10 cellular contexts compared by ENCODE assay signal in genomic region chr2:131363703-131364186, GRCh38. TPM values are rescaled to one million over a fixed set of nuclear protein-coding genes. Genes with fewer than 3 reads are reported as not detected.
DNase-seq lines count a peak whose midpoint lies in the region; ATAC-seq and TF ChIP-seq lines count a peak whose summit lies in the region.
"Not testable (repeated sequence)": the region's sequence is repeated elsewhere in the genome, so short reads cannot be mapped to it uniquely, and the experiment has no call there.
"Had no signal": no experiment of that assay in that cellular context is flagged by ENCODE, and none has a peak within 500 bp of the region (broad histone marks: within the 10 kb centered on the region; RNA-seq: fewer than 3 reads in every experiment).

Gene RAB6D, minus strand, starts transcription at chr2:131364168. Its CDS starts 448 bp downstream, at chr2:131363720.

- not testable (repeated sequence) for H4K20me1 ChIP-seq in osteoblast (ENCODE audit: insufficient read depth, low read length)

- H3K27ac ChIP-seq in body of pancreas; foreskin keratinocyte; osteoblast (ENCODE audit: low read depth, low read length); suprapubic skin: not testable (repeated sequence)

- H3K27ac Mint-ChIP-seq in Calu3 (ENCODE audit: unreplicated experiment); activated B cell treated with CpG ODN at 0.5 μM for 24 hours: not testable (repeated sequence)

- not testable (repeated sequence) for H3K36me3 Mint-ChIP-seq in Calu3 (ENCODE audit: insufficient read depth, unreplicated experiment); activated B cell treated with CpG ODN at 0.5 μM for 24 hours (ENCODE audit: low read depth)

- peak within 1 kb of the TSS; percentile 51 for H3K4me2 ChIP-seq in osteoblast (ENCODE audit: insufficient read depth, low read length)

- not testable (repeated sequence) for TF ChIP-seq CTCF in Calu3 (IDR thresholded peaks at IDR 0.05; ENCODE audit: unreplicated experiment); activated B cell treated with CpG ODN at 0.5 μM for 24 hours (IDR thresholded peaks at IDR 0.05); body of pancreas (IDR thresholded peaks at IDR 0.05); foreskin keratinocyte (conservative IDR thresholded peaks at IDR 0.05); osteoblast (IDR thresholded peaks at IDR 0.05; ENCODE audit: extremely low read depth, low read depth, low read length); suprapubic skin (IDR thresholded peaks at IDR 0.05)

- intact Hi-C loops in Calu3 (cut with micrococcal nuclease; ENCODE audit: unreplicated experiment); activated B cell treated with CpG ODN at 0.5 μM for 24 hours (cut with micrococcal nuclease); body of pancreas (cut with DNase I): not testable (repeated sequence)

- H2AFZ ChIP-seq in osteoblast (ENCODE audit: low read length) = not testable (repeated sequence)

- not testable (repeated sequence) for H3K4me1 Mint-ChIP-seq in Calu3 (ENCODE audit: low read depth, unreplicated experiment); activated B cell treated with CpG ODN at 0.5 μM for 24 hours

- H3K27me3 ChIP-seq in body of pancreas; osteoblast (ENCODE audit: insufficient read depth, low read length): not testable (repeated sequence)
- H3K27me3 ChIP-seq in foreskin keratinocyte (peaks cover 28% of the 10 kb centered on the region), suprapubic skin (peaks cover 58% of the 10 kb centered on the region)

- not testable (repeated sequence) for H3K36me3 ChIP-seq in body of pancreas (replicated peaks in 1 of 2; ENCODE audit: insufficient read depth in 1 of 2, low read depth in 2 of 2); osteoblast (ENCODE audit: insufficient read depth, low read length); suprapubic skin

- not testable (repeated sequence) for BruUV-seq in Calu3 (replicated peaks; lab: Mats Ljungman, UMichigan)

- H3K4me3 ChIP-seq in body of pancreas = not testable (repeated sequence)
- H3K4me3 ChIP-seq in osteoblast (ENCODE audit: insufficient read depth, low read length) = peak within 1 kb of the TSS; percentile 30
- peak within 1 kb of the TSS; percentile 32 for H3K4me3 ChIP-seq in suprapubic skin

- H3K4me3 Mint-ChIP-seq in Calu3 (ENCODE audit: low read depth, unreplicated experiment) = peak within 1 kb of the TSS; percentile 67
- H3K4me3 Mint-ChIP-seq in activated B cell treated with CpG ODN at 0.5 μM for 24 hours = peak within 1 kb of the TSS; percentile 5

- not testable (repeated sequence) for H3K79me2 ChIP-seq in osteoblast (ENCODE audit: insufficient read depth, low read length)

- H3K27me3 Mint-ChIP-seq in Calu3 (ENCODE audit: unreplicated experiment) (peaks cover 32% of the 10 kb centered on the region), activated B cell treated with CpG ODN at 0.5 μM for 24 hours (peaks cover 27% of the 10 kb centered on the region)

- peak; percentile 37 for DNase-seq in Calu3
- peak; percentile 1 for DNase-seq in NCI-H1092 treated with DMSO at 0.1 percent for 48 hours (lab: John Stamatoyannopoulos, UW)
- not testable (repeated sequence) for DNase-seq in activated B cell treated with CpG ODN at 0.5 μM for 24 hours; osteoblast (ENCODE audit: insufficient read length, low spot score, missing footprints); suprapubic skin (ENCODE audit: low spot score in 2 of 2)
- peak in 1 of 4 donors; percentile 10 for DNase-seq in body of pancreas
- peak in 1 of 2 donors; percentile 6 for DNase-seq in foreskin keratinocyte
- peak; percentile 61 for DNase-seq in left kidney (ENCODE audit: low read depth, low spot score)

- not testable (repeated sequence) for TF ChIP-seq EP300 in suprapubic skin (IDR thresholded peaks at IDR 0.05)

- not testable (repeated sequence) for ATAC-seq in activated B cell treated with CpG ODN at 0.5 μM for 24 hours (ENCODE audit: low read depth)
- peak; percentile 59 for ATAC-seq in body of pancreas
- peak; percentile 70 for ATAC-seq in foreskin keratinocyte

- TF ChIP-seq POLR2A in body of pancreas (IDR thresholded peaks at IDR 0.05); suprapubic skin (IDR thresholded peaks at IDR 0.05): not testable (repeated sequence)

- not testable (repeated sequence) for H3K9me3 Mint-ChIP-seq in Calu3 (ENCODE audit: low read depth, unreplicated experiment); activated B cell treated with CpG ODN at 0.5 μM for 24 hours

- POLR2A ChIA-PET in activated B cell treated with CpG ODN at 0.5 μM for 24 hours (lab: Charles Lee) = not testable (repeated sequence)

- not testable (repeated sequence) for H3K9me3 ChIP-seq in body of pancreas; osteoblast (ENCODE audit: low read depth, low read length); suprapubic skin

- CTCF ChIA-PET in Calu3 (lab: Charles Lee) = interaction anchor here (0.7 kb wide), 1 partner anchor 309 kb away, joined by 4 read pairs; no protein-coding TSS in a partner anchor
- CTCF ChIA-PET in activated B cell treated with CpG ODN at 0.5 μM for 24 hours (lab: Charles Lee) = not testable (repeated sequence)

- 0 to 8% methylated on average over 14 to 35 of the region's 50 CpGs for WGBS in body of pancreas, 2 donors
- 9% methylated on average over 22 of the region's 50 CpGs for WGBS in suprapubic skin

- not testable (repeated sequence) for H3K4me1 ChIP-seq in body of pancreas; foreskin keratinocyte; osteoblast (ENCODE audit: insufficient read depth, low read length); suprapubic skin

RNA-seq across cellular contexts. Expression of gene RAB6D, which starts in this region (rescaled TPM):
- 0.17 and 0.24 TPM in 2 replicates for total RNA-seq in Calu3 (2022)
- total RNA-seq in activated B cell treated with CpG ODN at 0.5 μM for 24 hours = not detected in 2 replicates
- total RNA-seq in body of pancreas = under 1 TPM in 1 of 2 donors, not detected in 1; under 0.01 TPM
- total RNA-seq in foreskin keratinocyte = 0.07 TPM in 2 replicates
- 0.03 TPM in 1 of 2 replicates, not detected in the other for polyA plus RNA-seq in foreskin keratinocyte
- total RNA-seq in osteoblast = under 0.01 TPM in 1 of 2 replicates, not detected in the other
- under 1 TPM in 1 of 4 donors, not detected in 3; 0.17 TPM for total RNA-seq in suprapubic skin
- total RNA-seq: HT1080 had no signal
- polyA plus RNA-seq: CD14-positive monocyte had no signal

Comparison
In these comparisons a context has a peak if more than half of its experiments do, and no peak if none do; other contexts are left out.
1. Peak in DNase-seq in Calu3; RNA of the gene not detected or under 1 TPM.
2. Peak in ATAC-seq in body of pancreas; RNA of the gene not detected or under 1 TPM.
3. Peak in ATAC-seq in foreskin keratinocyte; RNA of the gene not detected or under 1 TPM.